Comparison of ENCODE assay signal across 1 cellular context in genomic region chr5:142222235-142222880, GRCh38.
TF ChIP-seq lines count a peak whose summit lies in the region.

No MANE protein-coding gene starts in this region.

TF ChIP-seq in IMR-90, 13 proteins besides CTCF, POLR2A, EP300 and RAD21 (continued from another document):
- TF ChIP-seq, protein P1, sequence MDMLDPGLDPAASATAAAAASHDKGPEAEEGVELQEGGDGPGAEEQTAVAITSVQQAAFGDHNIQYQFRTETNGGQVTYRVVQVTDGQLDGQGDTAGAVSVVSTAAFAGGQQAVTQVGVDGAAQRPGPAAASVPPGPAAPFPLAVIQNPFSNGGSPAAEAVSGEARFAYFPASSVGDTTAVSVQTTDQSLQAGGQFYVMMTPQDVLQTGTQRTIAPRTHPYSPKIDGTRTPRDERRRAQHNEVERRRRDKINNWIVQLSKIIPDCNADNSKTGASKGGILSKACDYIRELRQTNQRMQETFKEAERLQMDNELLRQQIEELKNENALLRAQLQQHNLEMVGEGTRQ (IDR thresholded peaks at IDR 0.05; ENCODE audit: low read depth, low read length) = no peak
- no peak for TF ChIP-seq CHD1 (IDR thresholded peaks at IDR 0.05; ENCODE audit: low read depth, low read length)
- TF ChIP-seq CEBPB (IDR thresholded peaks at IDR 0.05; ENCODE audit: low read depth, low read length) = no peak
- TF ChIP-seq RCOR1 (IDR thresholded peaks at IDR 0.05; ENCODE audit: insufficient replicate concordance, low read length) = no peak
- no peak for TF ChIP-seq MAZ (IDR thresholded peaks at IDR 0.05; ENCODE audit: borderline replicate concordance, low read depth, low read length)
- TF ChIP-seq FOS (IDR thresholded peaks at IDR 0.05; ENCODE audit: low read depth, low read length) = no peak
